ENCODE assay signal across 8 cellular contexts in genomic region chr6:30877419-30878262, GRCh38. TPM values are rescaled to one million over a fixed set of nuclear protein-coding genes. Genes with fewer than 3 reads are reported as not detected.
DNase-seq lines count a peak whose midpoint lies in the region; ATAC-seq and TF ChIP-seq lines count a peak whose summit lies in the region.

No MANE protein-coding gene starts in this region.

- peak; percentile 75 to 77 for ATAC-seq in activated CD4-positive, CD25-positive, alpha-beta regulatory T cell treated with anti-CD3 and anti-CD28 coated beads, Interleukin-2, amount 50 U/mL, for 24 hours
- ATAC-seq in central memory CD8-positive, alpha-beta T cell (replicated peaks; ENCODE audit: extremely low read depth, poor library complexity, severe bottlenecking), result peak; percentile 68
- no peak for ATAC-seq in HG03135 (IDR thresholded peaks at IDR 0.05; ENCODE audit: unreplicated experiment)

- no peak overlapping the region for H3K27ac Mint-ChIP-seq in central memory CD8-positive, alpha-beta T cell (ENCODE audit: low read depth)

- peak; percentile 95 for TF ChIP-seq CTCF in kidney epithelial cell (IDR thresholded peaks at IDR 0.05; ENCODE audit: insufficient read depth, low read length, poor library complexity, severe bottlenecking)

- peak overlapping the region; percentile 61 for H3K4me3 Mint-ChIP-seq in central memory CD8-positive, alpha-beta T cell

- peaks cover 3% of the 10 kb centered on the region for H3K36me3 Mint-ChIP-seq in central memory CD8-positive, alpha-beta T cell (ENCODE audit: insufficient read depth)

- H3K4me1 Mint-ChIP-seq in central memory CD8-positive, alpha-beta T cell, result peaks cover 9% of the 10 kb centered on the region

- H3K4me3 ChIP-seq in kidney epithelial cell (ENCODE audit: low read depth, low read length), result peak overlapping the region; percentile 23

- DNase-seq in AG08396 (ENCODE audit: low spot score) (peak; percentile 87), GOT3 (lab: John Stamatoyannopoulos, UW) (peak; percentile 44), NCI-H2227 treated with DMSO at 0.1 percent for 48 hours (lab: John Stamatoyannopoulos, UW) (peak; percentile 80), kidney epithelial cell (ENCODE audit: low read depth) (no peak)
- peak; percentile 37 to 59 for DNase-seq in central memory CD8-positive, alpha-beta T cell (ENCODE audit: low spot score in 2 of 2)
- peak; percentile 50 to 59 for DNase-seq in stimulated activated CD4-positive, alpha-beta T cell treated with anti-CD3 and anti-CD28 coated beads, Interleukin-15, amount 100 ng/mL, for 1 hour (ENCODE audit: low read depth in 1 of 2, low spot score in 1 of 2)

- H3K27me3 Mint-ChIP-seq in central memory CD8-positive, alpha-beta T cell, result no peaks in the 10 kb centered on the region

- no peaks in the 10 kb centered on the region for H3K9me3 Mint-ChIP-seq in central memory CD8-positive, alpha-beta T cell

- no peaks in the 10 kb centered on the region for H3K27me3 ChIP-seq in kidney epithelial cell (ENCODE audit: control insufficient read depth, insufficient read depth, low read length)

- H3K36me3 ChIP-seq in kidney epithelial cell (ENCODE audit: control insufficient read depth, insufficient read depth, low read length), result no peaks in the 10 kb centered on the region

RNA-seq across cellular contexts. Expression of gene DDR1, which starts 6.7 kb away (rescaled TPM):
- total RNA-seq in kidney epithelial cell, result 171 and 173 TPM in 2 replicates

RNA-seq across cellular contexts. Expression of gene GTF2H4, which starts 30.4 kb away (rescaled TPM):
- total RNA-seq in kidney epithelial cell, result 23.0 and 27.7 TPM in 2 replicates

RNA-seq across cellular contexts. Expression of gene VARS2, which starts 36.4 kb away (rescaled TPM):
- total RNA-seq in kidney epithelial cell, result 34.7 and 37.7 TPM in 2 replicates

RNA-seq across cellular contexts. Expression of gene SFTA2, which starts 54.3 kb away (rescaled TPM):
- total RNA-seq in kidney epithelial cell, result 1.0 TPM in 1 of 2 replicates, not detected in the other
